1 cellular context compared by ENCODE assay signal in the genomic region with DNA sequence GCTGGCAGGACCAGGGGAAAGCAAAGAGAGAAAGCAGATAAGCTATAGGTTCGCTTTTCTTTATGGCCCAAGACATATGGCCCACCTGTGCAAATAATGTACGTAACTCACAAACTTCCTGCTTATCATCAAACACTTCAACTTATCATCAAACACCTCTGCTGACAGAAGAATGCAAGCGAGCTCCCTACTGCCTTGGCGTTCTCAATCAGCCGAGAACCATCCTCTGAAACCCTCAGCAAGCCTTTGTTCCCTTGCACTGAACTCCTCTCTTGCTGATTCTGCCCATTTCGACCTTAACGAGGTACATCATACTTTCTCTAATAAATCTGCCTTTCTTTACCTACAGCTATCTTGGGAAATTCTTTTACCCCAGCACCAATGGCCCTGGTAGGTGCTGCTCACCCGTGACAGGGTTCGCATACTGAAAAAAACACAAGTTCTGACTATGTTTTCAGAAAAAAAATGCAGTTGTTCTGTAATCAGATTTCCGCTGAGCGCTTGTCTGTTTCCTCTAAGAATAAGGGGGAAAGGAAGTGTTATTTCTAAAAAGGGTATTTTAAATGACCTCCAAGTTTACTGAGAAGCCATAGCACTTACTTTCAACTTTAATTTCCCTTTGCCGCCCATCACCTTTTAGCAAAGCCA.
TF ChIP-seq lines count a peak whose summit lies in the region.

No MANE protein-coding gene starts in this region.

TF ChIP-seq in GM23338, 12 proteins besides CTCF, POLR2A, EP300 and RAD21 (continued from another document):
- TF ChIP-seq ZNF462 (CRISPR knock-in tag; IDR thresholded peaks at IDR 0.05) = no peak
- no peak for TF ChIP-seq EZH2phosphoT487 (IDR thresholded peaks at IDR 0.05; ENCODE audit: unreplicated experiment)
- TF ChIP-seq POLR2AphosphoS5 (IDR thresholded peaks at IDR 0.05; ENCODE audit: low read depth) = no peak
- no peak for TF ChIP-seq JUNB (IDR thresholded peaks at IDR 0.05; ENCODE audit: unreplicated experiment)
